In genomic region chr10:6014241-6014761, GRCh38 we compare ENCODE assay signal across 1 cellular context.
TF ChIP-seq lines count a peak whose summit lies in the region.

No MANE protein-coding gene starts in this region.

TF ChIP-seq in HepG2, 621 proteins besides CTCF, POLR2A, EP300 and RAD21 (continued from another document):
- TF ChIP-seq, protein P1, sequence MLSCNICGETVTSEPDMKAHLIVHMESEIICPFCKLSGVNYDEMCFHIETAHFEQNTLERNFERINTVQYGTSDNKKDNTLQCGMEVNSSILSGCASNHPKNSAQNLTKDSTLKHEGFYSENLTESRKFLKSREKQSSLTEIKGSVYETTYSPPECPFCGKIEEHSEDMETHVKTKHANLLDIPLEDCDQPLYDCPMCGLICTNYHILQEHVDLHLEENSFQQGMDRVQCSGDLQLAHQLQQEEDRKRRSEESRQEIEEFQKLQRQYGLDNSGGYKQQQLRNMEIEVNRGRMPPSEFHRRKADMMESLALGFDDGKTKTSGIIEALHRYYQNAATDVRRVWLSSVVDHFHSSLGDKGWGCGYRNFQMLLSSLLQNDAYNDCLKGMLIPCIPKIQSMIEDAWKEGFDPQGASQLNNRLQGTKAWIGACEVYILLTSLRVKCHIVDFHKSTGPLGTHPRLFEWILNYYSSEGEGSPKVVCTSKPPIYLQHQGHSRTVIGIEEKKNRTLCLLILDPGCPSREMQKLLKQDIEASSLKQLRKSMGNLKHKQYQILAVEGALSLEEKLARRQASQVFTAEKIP (CRISPR knock-in tag; IDR thresholded peaks at IDR 0.05; ENCODE audit: borderline replicate concordance), result no peak
- no peak for TF ChIP-seq MXD4 (CRISPR knock-in tag; IDR thresholded peaks at IDR 0.05)
- no peak for TF ChIP-seq HCFC1 (IDR thresholded peaks at IDR 0.05; ENCODE audit: low read depth, low read length)
- no peak for TF ChIP-seq GTF2F1 (IDR thresholded peaks at IDR 0.05; ENCODE audit: low read length)
- TF ChIP-seq FOXJ3 (CRISPR knock-in tag; IDR thresholded peaks at IDR 0.05; ENCODE audit: borderline replicate concordance), result no peak
- TF ChIP-seq, protein P2, sequence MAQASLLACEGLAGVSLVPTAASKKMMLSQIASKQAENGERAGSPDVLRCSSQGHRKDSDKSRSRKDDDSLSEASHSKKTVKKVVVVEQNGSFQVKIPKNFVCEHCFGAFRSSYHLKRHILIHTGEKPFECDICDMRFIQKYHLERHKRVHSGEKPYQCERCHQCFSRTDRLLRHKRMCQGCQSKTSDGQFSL (CRISPR knock-in tag; IDR thresholded peaks at IDR 0.05), result no peak
- TF ChIP-seq, protein P3, sequence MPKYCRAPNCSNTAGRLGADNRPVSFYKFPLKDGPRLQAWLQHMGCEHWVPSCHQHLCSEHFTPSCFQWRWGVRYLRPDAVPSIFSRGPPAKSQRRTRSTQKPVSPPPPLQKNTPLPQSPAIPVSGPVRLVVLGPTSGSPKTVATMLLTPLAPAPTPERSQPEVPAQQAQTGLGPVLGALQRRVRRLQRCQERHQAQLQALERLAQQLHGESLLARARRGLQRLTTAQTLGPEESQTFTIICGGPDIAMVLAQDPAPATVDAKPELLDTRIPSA (CRISPR knock-in tag; IDR thresholded peaks at IDR 0.05; ENCODE audit: borderline replicate concordance), result no peak
- peak; percentile 58 for TF ChIP-seq STAG1 (CRISPR knock-in tag; IDR thresholded peaks at IDR 0.05)
- no peak for TF ChIP-seq ZNF232 (CRISPR knock-in tag; IDR thresholded peaks at IDR 0.05; ENCODE audit: borderline replicate concordance)
- 0 out of 2 replicates have a peak, but pooled peaks have one; percentile 46 for TF ChIP-seq ZSCAN12 (CRISPR knock-in tag; IDR thresholded peaks at IDR 0.05)
- TF ChIP-seq WIZ (CRISPR knock-in tag; IDR thresholded peaks at IDR 0.05), result no peak
- TF ChIP-seq GABPA (IDR thresholded peaks at IDR 0.05; ENCODE audit: low read depth, low read length), result no peak
- TF ChIP-seq GABPA (CRISPR knock-in tag; IDR thresholded peaks at IDR 0.05; ENCODE audit: low read depth), result no peak
- TF ChIP-seq, protein P4, sequence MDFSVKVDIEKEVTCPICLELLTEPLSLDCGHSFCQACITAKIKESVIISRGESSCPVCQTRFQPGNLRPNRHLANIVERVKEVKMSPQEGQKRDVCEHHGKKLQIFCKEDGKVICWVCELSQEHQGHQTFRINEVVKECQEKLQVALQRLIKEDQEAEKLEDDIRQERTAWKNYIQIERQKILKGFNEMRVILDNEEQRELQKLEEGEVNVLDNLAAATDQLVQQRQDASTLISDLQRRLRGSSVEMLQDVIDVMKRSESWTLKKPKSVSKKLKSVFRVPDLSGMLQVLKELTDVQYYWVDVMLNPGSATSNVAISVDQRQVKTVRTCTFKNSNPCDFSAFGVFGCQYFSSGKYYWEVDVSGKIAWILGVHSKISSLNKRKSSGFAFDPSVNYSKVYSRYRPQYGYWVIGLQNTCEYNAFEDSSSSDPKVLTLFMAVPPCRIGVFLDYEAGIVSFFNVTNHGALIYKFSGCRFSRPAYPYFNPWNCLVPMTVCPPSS (IDR thresholded peaks at IDR 0.05), result no peak
- TF ChIP-seq, protein P5, sequence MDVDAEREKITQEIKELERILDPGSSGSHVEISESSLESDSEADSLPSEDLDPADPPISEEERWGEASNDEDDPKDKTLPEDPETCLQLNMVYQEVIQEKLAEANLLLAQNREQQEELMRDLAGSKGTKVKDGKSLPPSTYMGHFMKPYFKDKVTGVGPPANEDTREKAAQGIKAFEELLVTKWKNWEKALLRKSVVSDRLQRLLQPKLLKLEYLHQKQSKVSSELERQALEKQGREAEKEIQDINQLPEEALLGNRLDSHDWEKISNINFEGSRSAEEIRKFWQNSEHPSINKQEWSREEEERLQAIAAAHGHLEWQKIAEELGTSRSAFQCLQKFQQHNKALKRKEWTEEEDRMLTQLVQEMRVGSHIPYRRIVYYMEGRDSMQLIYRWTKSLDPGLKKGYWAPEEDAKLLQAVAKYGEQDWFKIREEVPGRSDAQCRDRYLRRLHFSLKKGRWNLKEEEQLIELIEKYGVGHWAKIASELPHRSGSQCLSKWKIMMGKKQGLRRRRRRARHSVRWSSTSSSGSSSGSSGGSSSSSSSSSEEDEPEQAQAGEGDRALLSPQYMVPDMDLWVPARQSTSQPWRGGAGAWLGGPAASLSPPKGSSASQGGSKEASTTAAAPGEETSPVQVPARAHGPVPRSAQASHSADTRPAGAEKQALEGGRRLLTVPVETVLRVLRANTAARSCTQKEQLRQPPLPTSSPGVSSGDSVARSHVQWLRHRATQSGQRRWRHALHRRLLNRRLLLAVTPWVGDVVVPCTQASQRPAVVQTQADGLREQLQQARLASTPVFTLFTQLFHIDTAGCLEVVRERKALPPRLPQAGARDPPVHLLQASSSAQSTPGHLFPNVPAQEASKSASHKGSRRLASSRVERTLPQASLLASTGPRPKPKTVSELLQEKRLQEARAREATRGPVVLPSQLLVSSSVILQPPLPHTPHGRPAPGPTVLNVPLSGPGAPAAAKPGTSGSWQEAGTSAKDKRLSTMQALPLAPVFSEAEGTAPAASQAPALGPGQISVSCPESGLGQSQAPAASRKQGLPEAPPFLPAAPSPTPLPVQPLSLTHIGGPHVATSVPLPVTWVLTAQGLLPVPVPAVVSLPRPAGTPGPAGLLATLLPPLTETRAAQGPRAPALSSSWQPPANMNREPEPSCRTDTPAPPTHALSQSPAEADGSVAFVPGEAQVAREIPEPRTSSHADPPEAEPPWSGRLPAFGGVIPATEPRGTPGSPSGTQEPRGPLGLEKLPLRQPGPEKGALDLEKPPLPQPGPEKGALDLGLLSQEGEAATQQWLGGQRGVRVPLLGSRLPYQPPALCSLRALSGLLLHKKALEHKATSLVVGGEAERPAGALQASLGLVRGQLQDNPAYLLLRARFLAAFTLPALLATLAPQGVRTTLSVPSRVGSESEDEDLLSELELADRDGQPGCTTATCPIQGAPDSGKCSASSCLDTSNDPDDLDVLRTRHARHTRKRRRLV (CRISPR knock-in tag; IDR thresholded peaks at IDR 0.05), result no peak
- TF ChIP-seq CREB1 (IDR thresholded peaks at IDR 0.05), result 0 out of 2 replicates have a peak, but pooled peaks have one; percentile 21
- no peak for TF ChIP-seq CREB1 (CRISPR knock-in tag; IDR thresholded peaks at IDR 0.05)
- no peak for TF ChIP-seq ZFYVE20 (CRISPR knock-in tag; IDR thresholded peaks at IDR 0.05; ENCODE audit: borderline replicate concordance, low read depth)
- TF ChIP-seq RBAK (CRISPR knock-in tag; IDR thresholded peaks at IDR 0.05), result no peak
- TF ChIP-seq FOSL1 (CRISPR knock-in tag; IDR thresholded peaks at IDR 0.05; ENCODE audit: borderline replicate concordance), result no peak
- TF ChIP-seq, protein P6, sequence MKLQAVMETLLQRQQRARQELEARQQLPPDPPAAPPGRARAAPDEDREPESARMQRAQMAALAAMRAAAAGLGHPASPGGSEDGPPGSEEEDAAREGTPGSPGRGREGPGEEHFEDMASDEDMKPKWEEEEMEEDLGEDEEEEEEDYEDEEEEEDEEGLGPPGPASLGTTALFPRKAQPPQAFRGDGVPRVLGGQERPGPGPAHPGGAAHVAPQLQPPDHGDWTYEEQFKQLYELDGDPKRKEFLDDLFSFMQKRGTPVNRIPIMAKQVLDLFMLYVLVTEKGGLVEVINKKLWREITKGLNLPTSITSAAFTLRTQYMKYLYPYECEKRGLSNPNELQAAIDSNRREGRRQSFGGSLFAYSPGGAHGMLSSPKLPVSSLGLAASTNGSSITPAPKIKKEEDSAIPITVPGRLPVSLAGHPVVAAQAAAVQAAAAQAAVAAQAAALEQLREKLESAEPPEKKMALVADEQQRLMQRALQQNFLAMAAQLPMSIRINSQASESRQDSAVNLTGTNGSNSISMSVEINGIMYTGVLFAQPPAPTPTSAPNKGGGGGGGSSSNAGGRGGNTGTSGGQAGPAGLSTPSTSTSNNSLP (IDR thresholded peaks at IDR 0.05; ENCODE audit: low read depth, low read length), result peak; percentile 14; the same call in 1 of the 2 replicates
- TF ChIP-seq SMC3 (IDR thresholded peaks at IDR 0.05; ENCODE audit: low read length), result peak; percentile 67
- TF ChIP-seq NR2F6 (IDR thresholded peaks at IDR 0.05), result no peak
- no peak for TF ChIP-seq NR2F6 (CRISPR knock-in tag; IDR thresholded peaks at IDR 0.05)
- no peak for TF ChIP-seq ZNF660 (CRISPR knock-in tag; IDR thresholded peaks at IDR 0.05; ENCODE audit: borderline replicate concordance, low read depth)
- TF ChIP-seq CBX2 (IDR thresholded peaks at IDR 0.05; ENCODE audit: low read depth, low read length), result no peak
- no peak for TF ChIP-seq CBX2 (CRISPR knock-in tag; IDR thresholded peaks at IDR 0.05; ENCODE audit: low read depth)
- TF ChIP-seq, protein P7, sequence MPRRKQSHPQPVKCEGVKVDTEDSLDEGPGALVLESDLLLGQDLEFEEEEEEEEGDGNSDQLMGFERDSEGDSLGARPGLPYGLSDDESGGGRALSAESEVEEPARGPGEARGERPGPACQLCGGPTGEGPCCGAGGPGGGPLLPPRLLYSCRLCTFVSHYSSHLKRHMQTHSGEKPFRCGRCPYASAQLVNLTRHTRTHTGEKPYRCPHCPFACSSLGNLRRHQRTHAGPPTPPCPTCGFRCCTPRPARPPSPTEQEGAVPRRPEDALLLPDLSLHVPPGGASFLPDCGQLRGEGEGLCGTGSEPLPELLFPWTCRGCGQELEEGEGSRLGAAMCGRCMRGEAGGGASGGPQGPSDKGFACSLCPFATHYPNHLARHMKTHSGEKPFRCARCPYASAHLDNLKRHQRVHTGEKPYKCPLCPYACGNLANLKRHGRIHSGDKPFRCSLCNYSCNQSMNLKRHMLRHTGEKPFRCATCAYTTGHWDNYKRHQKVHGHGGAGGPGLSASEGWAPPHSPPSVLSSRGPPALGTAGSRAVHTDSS (CRISPR knock-in tag; conservative IDR thresholded peaks at IDR 0.05), result no peak
- no peak for TF ChIP-seq HDAC6 (IDR thresholded peaks at IDR 0.05; ENCODE audit: low read depth, low read length)
- TF ChIP-seq CHD4 (IDR thresholded peaks at IDR 0.05; ENCODE audit: borderline replicate concordance, low read length), result no peak
